In the genomic region with DNA sequence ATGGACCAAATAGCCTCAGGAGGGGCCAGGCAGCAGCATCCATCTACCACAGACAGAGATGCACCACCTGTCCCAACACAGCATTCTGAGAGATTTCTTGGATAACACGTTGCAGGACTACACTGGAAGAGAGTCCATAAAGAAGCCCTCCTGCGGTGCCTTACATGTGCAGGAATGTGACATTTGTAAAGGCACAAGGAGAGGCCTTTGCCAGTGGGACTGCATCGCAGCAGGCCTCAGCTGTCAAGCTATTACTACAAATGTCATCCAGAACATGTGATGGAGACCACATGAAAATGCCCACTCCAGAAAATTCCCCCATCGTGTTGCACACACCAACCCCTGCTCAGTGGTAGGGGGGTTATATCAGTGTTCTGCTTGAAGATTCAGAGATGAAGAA, we compare ENCODE assay signal across 25 cellular contexts.
"Had no signal": no experiment of that assay in that cellular context is flagged by ENCODE, and none has a peak within 500 bp of the region (broad histone marks: within the 10 kb centered on the region; RNA-seq: fewer than 3 reads in every experiment).

No MANE protein-coding gene starts in this region.

- H3K27me3 Mint-ChIP-seq: activated CD4-positive, alpha-beta memory T cell treated with anti-CD3 and anti-CD28 coated beads for 36 hours; activated naive CD8-positive, alpha-beta T cell treated with anti-CD3 and anti-CD28 coated beads, Interleukin-2, amount 50 U/mL, for 24 hours; stimulated activated memory B cell treated with anti-CD40 and anti-IgM and Interleukin-4, amounts not matched to agents 10 μg/mL and 1 μg/mL and 100 μg/mL, for 72 hours had no signal

- H3K4me3 Mint-ChIP-seq: activated CD4-positive, alpha-beta memory T cell treated with anti-CD3 and anti-CD28 coated beads for 36 hours; activated naive CD8-positive, alpha-beta T cell treated with anti-CD3 and anti-CD28 coated beads, Interleukin-2, amount 50 U/mL, for 24 hours; natural killer cell; stimulated activated memory B cell treated with anti-CD40 and anti-IgM and Interleukin-4, amounts not matched to agents 10 μg/mL and 1 μg/mL and 100 μg/mL, for 72 hours had no signal

- H3K27me3 ChIP-seq: body of pancreas, cardiac muscle cell, heart left ventricle, right lobe of liver, stomach, uterus had no signal

- H3K27ac ChIP-seq: body of pancreas, cardiac muscle cell, epithelial cell of prostate, right lobe of liver, uterus had no signal

- H3K27ac Mint-ChIP-seq: activated CD4-positive, alpha-beta memory T cell treated with anti-CD3 and anti-CD28 coated beads for 36 hours; activated naive CD8-positive, alpha-beta T cell treated with anti-CD3 and anti-CD28 coated beads, Interleukin-2, amount 50 U/mL, for 24 hours; activated T-cell treated with anti-CD3 and anti-CD28 coated beads, Interleukin-2, amount 50 U/mL, for 72 hours; natural killer cell had no signal

- H3K4me3 ChIP-seq: body of pancreas, cardiac muscle cell, heart left ventricle, lung, right lobe of liver, stomach, uterus had no signal

- H3K36me3 ChIP-seq: cardiac muscle cell, right lobe of liver, stomach, uterus had no signal

- H3K36me3 Mint-ChIP-seq: activated CD4-positive, alpha-beta memory T cell treated with anti-CD3 and anti-CD28 coated beads for 36 hours; natural killer cell; stimulated activated memory B cell treated with anti-CD40 and anti-IgM and Interleukin-4, amounts not matched to agents 10 μg/mL and 1 μg/mL and 100 μg/mL, for 72 hours had no signal

- ATAC-seq: activated naive CD8-positive, alpha-beta T cell treated with anti-CD3 and anti-CD28 coated beads, Interleukin-2, amount 50 U/mL, for 24 hours; activated T-cell treated with anti-CD3 and anti-CD28 coated beads, Interleukin-2, amount 50 U/mL, for 72 hours; body of pancreas; left lobe of liver; natural killer cell; right lobe of liver; stimulated activated memory B cell treated with anti-CD40 and anti-IgM and Interleukin-4, amounts not matched to agents 10 μg/mL and 1 μg/mL and 100 μg/mL, for 72 hours had no signal

- DNase-seq: activated CD4-positive, alpha-beta memory T cell treated with anti-CD3 and anti-CD28 coated beads for 36 hours; activated CD4-positive, alpha-beta T cell treated with anti-CD3 and anti-CD28 coated beads for 4 hours; activated effector memory CD4-positive, alpha-beta T cell treated with anti-CD3 and anti-CD28 coated beads, Interleukin-2, amount 50 U/mL, for 16 hours; activated naive CD4-positive, alpha-beta T cell treated with anti-CD3 and anti-CD28 coated beads, Interleukin-2, amount 50 U/mL, for 16 hours; activated naive CD8-positive, alpha-beta T cell treated with anti-CD3 and anti-CD28 coated beads, Interleukin-2, amount 50 U/mL, for 24 hours; activated T-cell treated with anti-CD3 and anti-CD28 coated beads, Interleukin-2, amount 50 U/mL, for 72 hours; body of pancreas; cortex of kidney; natural killer cell; occipital lobe; posterior cingulate gyrus; right lobe of liver; small intestine; stimulated activated CD4-positive, alpha-beta T cell treated with anti-CD3 and anti-CD28 coated beads, Interleukin-15, amount 100 ng/mL, for 24 hours; stomach; T-helper 1 cell; T-helper 9 cell; trophoblast cell; uterus had no signal

- H3K9me3 Mint-ChIP-seq: activated CD4-positive, alpha-beta memory T cell treated with anti-CD3 and anti-CD28 coated beads for 36 hours; activated naive CD8-positive, alpha-beta T cell treated with anti-CD3 and anti-CD28 coated beads, Interleukin-2, amount 50 U/mL, for 24 hours; activated T-cell treated with anti-CD3 and anti-CD28 coated beads, Interleukin-2, amount 50 U/mL, for 72 hours; natural killer cell; stimulated activated memory B cell treated with anti-CD40 and anti-IgM and Interleukin-4, amounts not matched to agents 10 μg/mL and 1 μg/mL and 100 μg/mL, for 72 hours had no signal

- H3K4me1 ChIP-seq: uterus had no signal

- H3K9me3 ChIP-seq: body of pancreas, heart left ventricle, right lobe of liver, stomach, uterus had no signal
